Comparison of ENCODE assay signal across 19 cellular contexts in genomic region chr20:54515788-54516324, GRCh38. TPM values are rescaled to one million over a fixed set of nuclear protein-coding genes. Genes with fewer than 3 reads are reported as not detected.
"Had no signal": no experiment of that assay in that cellular context is flagged by ENCODE, and none has a peak within 500 bp of the region (broad histone marks: within the 10 kb centered on the region; RNA-seq: fewer than 3 reads in every experiment).

No MANE protein-coding gene starts in this region.

- H3K27me3 ChIP-seq: esophagus muscularis mucosa, tibial artery, upper lobe of left lung, uterus had no signal

- H3K27ac ChIP-seq: epithelial cell of prostate, esophagus muscularis mucosa, tibial artery, upper lobe of left lung, uterus had no signal

- DNase-seq: effector memory CD8-positive, alpha-beta T cell; foreskin melanocyte; head of caudate nucleus; hippocampal formation; kidney glomerular epithelial cell; mammary epithelial cell; natural killer cell; small intestine; stimulated activated CD4-positive, alpha-beta T cell treated with anti-CD3 and anti-CD28 coated beads, Interleukin-12 subunit alpha, Interleukin-12 subunit beta, amount 100 ng/mL, for 4 hours; stimulated activated CD8-positive, alpha-beta memory T cell treated with anti-CD3 and anti-CD28 coated beads, Interleukin-4, amount 100 ng/mL, for 48 hours; stimulated activated naive CD8-positive, alpha-beta T cell treated with anti-CD3 and anti-CD28 coated beads, Interleukin-15, Interleukin-2, amounts not matched to agents 100 U/mL and 50 U/mL, for 24 hours; tibial artery; upper lobe of left lung; uterus had no signal

- H3K4me1 ChIP-seq: esophagus muscularis mucosa, tibial artery, upper lobe of left lung, uterus had no signal

- FAIRE-seq: islet of Langerhans, small intestine had no signal

- H3K4me3 ChIP-seq: esophagus muscularis mucosa, tibial artery, upper lobe of left lung, uterus had no signal

- H3K36me3 ChIP-seq: esophagus muscularis mucosa, tibial artery, upper lobe of left lung, uterus had no signal

- ATAC-seq: effector memory CD8-positive, alpha-beta T cell; natural killer cell; right cardiac atrium; stimulated activated effector memory CD8-positive, alpha-beta T cell treated with anti-CD3 and anti-CD28 coated beads, Interleukin-12 subunit alpha, Interleukin-12 subunit beta, amount 100 ng/mL, for 72 hours; stimulated activated naive CD8-positive, alpha-beta T cell treated with anti-CD3 and anti-CD28 coated beads, Interleukin-15, Interleukin-2, amounts not matched to agents 100 U/mL and 50 U/mL, for 24 hours had no signal

- H3K9me3 ChIP-seq: esophagus muscularis mucosa, tibial artery, uterus had no signal

RNA-seq across cellular contexts. Expression of gene DOK5, which starts 40.5 kb away (rescaled TPM):
- total RNA-seq: natural killer cell had no signal
- polyA plus RNA-seq: mammary epithelial cell had no signal
